Comparison of ENCODE assay signal across 9 cellular contexts in genomic region chr3:183555541-183556081, GRCh38. TPM values are rescaled to one million over a fixed set of nuclear protein-coding genes. Genes with fewer than 3 reads are reported as not detected.
DNase-seq lines count a peak whose midpoint lies in the region; ATAC-seq and TF ChIP-seq lines count a peak whose summit lies in the region.
"Had no signal": no experiment of that assay in that cellular context is flagged by ENCODE, and none has a peak within 500 bp of the region (broad histone marks: within the 10 kb centered on the region; RNA-seq: fewer than 3 reads in every experiment).

KLHL6 (minus strand) TSS chr3:183555706; CDS start chr3:183555653, 53 bp downstream.

- no peaks in the 10 kb centered on the region for H3K9me2 ChIP-seq in neural cell (ENCODE audit: insufficient read depth, low read length)

- TF ChIP-seq RAD21 in neural cell (conservative IDR thresholded peaks at IDR 0.05) = no peak

- no peaks in the 10 kb centered on the region for H3K36me3 ChIP-seq in neural cell (ENCODE audit: insufficient read depth, low read length)
- H3K36me3 ChIP-seq in tibial nerve = no peaks in the 10 kb centered on the region

- ATAC-seq in GM18861 (IDR thresholded peaks at IDR 0.05; ENCODE audit: unreplicated experiment) = peak; percentile 83
- ATAC-seq in HG03045 (IDR thresholded peaks at IDR 0.05; ENCODE audit: unreplicated experiment) = peak; percentile 82
- ATAC-seq in T-helper 17 cell = peak; percentile 92

- H3K9me3 ChIP-seq in T-helper 17 cell (ENCODE audit: control insufficient read depth, low read length, poor library complexity, severe bottlenecking) (no peaks in the 10 kb centered on the region), neural cell (ENCODE audit: low read length) (no peaks in the 10 kb centered on the region), tibial nerve (no peaks in the 10 kb centered on the region)

- no peak within 1 kb of the TSS for H3K4me2 ChIP-seq in neural cell (ENCODE audit: low read length)

- H3F3A ChIP-seq in neural cell (ENCODE audit: insufficient read depth, low read length, poor library complexity, severe bottlenecking) = no peaks in the 10 kb centered on the region

- H3K79me2 ChIP-seq in neural cell (replicated peaks; ENCODE audit: insufficient read depth, low read length) = no peaks in the 10 kb centered on the region

- peak in 1 of 2 donors; percentile 37 for TF ChIP-seq POLR2A in tibial nerve (IDR thresholded peaks at IDR 0.05)

- H3K4me3 ChIP-seq in neural cell (ENCODE audit: low read length) (peak within 1 kb of the TSS; percentile 17), tibial nerve (peak within 1 kb of the TSS in 2 of 4 donors; percentile 25 to 39)

- H3K27me3 ChIP-seq in neural cell (ENCODE audit: insufficient read depth, low read depth, low read length) (no peaks in the 10 kb centered on the region), tibial nerve (no peaks in the 10 kb centered on the region)

- DNase-seq in T-helper 17 cell (peak; percentile 35 to 53 (median 49)), tibial nerve (ENCODE audit: low spot score in 2 of 2) (peak in 1 of 2 donors; percentile 42), NCI-H146 (lab: John Stamatoyannopoulos, UW) (no peak), NCI-H748 (lab: John Stamatoyannopoulos, UW; ENCODE audit: unreplicated experiment) (no peak)
- peak; percentile 41 for DNase-seq in activated naive CD8-positive, alpha-beta T cell treated with anti-CD3 and anti-CD28 coated beads, Interleukin-2, amount 50 U/mL, for 16 hours (ENCODE audit: low read depth, low spot score)

- TF ChIP-seq CTCF in neural cell (IDR thresholded peaks at IDR 0.05; ENCODE audit: poor library complexity, severe bottlenecking) (no peak), tibial nerve (IDR thresholded peaks at IDR 0.05) (no peak)

- no peak for TF ChIP-seq EP300 in neural cell (conservative IDR thresholded peaks at IDR 0.05; ENCODE audit: poor library complexity, severe bottlenecking)
- peak in 1 of 2 donors; percentile 60 for TF ChIP-seq EP300 in tibial nerve (IDR thresholded peaks at IDR 0.05)

- H3K27ac Mint-ChIP-seq in T-helper 17 cell = peak within 1 kb of the TSS; percentile 100

- peaks cover 0 to 10% (median 4%) of the 10 kb centered on the region in 4 donors for H3K4me1 ChIP-seq in tibial nerve

- H3K4me3 Mint-ChIP-seq in T-helper 17 cell = peak within 1 kb of the TSS; percentile 100

- H3K27me3 Mint-ChIP-seq in T-helper 17 cell = no peaks in the 10 kb centered on the region

- no peaks in the 10 kb centered on the region for H4K20me1 ChIP-seq in neural cell (ENCODE audit: insufficient read depth)

- WGBS in tibial nerve, 2 donors = 58 to 73% methylated on average over 9 of the region's 9 CpGs

- H3K36me3 Mint-ChIP-seq in T-helper 17 cell (ENCODE audit: low read depth) = peaks cover 12% of the 10 kb centered on the region

- no peak within 1 kb of the TSS for H2AFZ ChIP-seq in neural cell (ENCODE audit: low read depth, low read length)

- H3K9ac ChIP-seq in neural cell (ENCODE audit: low read length) = no peak within 1 kb of the TSS

- peaks cover 43% of the 10 kb centered on the region for H3K4me1 Mint-ChIP-seq in T-helper 17 cell

- H3K27ac ChIP-seq in neural cell (ENCODE audit: low read length) (peak within 1 kb of the TSS; percentile 33), tibial nerve (peak within 1 kb of the TSS in 3 of 4 donors; percentile 67 to 70 (median 70))

TF ChIP-seq in neural cell, 6 proteins besides CTCF, POLR2A, EP300 and RAD21:
- no peak for TF ChIP-seq POLR2AphosphoS5 (IDR thresholded peaks at IDR 0.05)
- no peak for TF ChIP-seq EZH2 (IDR thresholded peaks at IDR 0.05; ENCODE audit: borderline replicate concordance, insufficient read depth, low read length, poor library complexity, severe bottlenecking)
- TF ChIP-seq REST (IDR thresholded peaks at IDR 0.05; ENCODE audit: borderline replicate concordance) = no peak
- TF ChIP-seq TAF1 (IDR thresholded peaks at IDR 0.05; ENCODE audit: low read depth) = no peak
- no peak for TF ChIP-seq SMC3 (conservative IDR thresholded peaks at IDR 0.05; ENCODE audit: poor library complexity)
- TF ChIP-seq MXI1 (conservative IDR thresholded peaks at IDR 0.05; ENCODE audit: poor library complexity, severe bottlenecking) = no peak

RNA-seq across cellular contexts. Expression of gene KLHL6, which starts in this region (rescaled TPM):
- total RNA-seq in T-helper 17 cell = 10 to 100 TPM; 29.3 to 35.7 TPM
- polyA plus RNA-seq in neural cell = not detected in 2 replicates
- not detected in 2 replicates for polyA minus RNA-seq in neural cell
- total RNA-seq in tibial nerve = 1 to 10 TPM; 2.1 to 4.5 (median 3.0) TPM
- total RNA-seq: M059J had no signal

Comparison
In these comparisons a context has a peak if more than half of its experiments do, and no peak if none do; other contexts are left out.
1. RNA of gene KLHL6 (total RNA-seq): 29.3 to 35.7 TPM in T-helper 17 cell; 2.1 to 4.5 TPM in tibial nerve; every median in the first group is over 4 times any median in the second.
2. DNase-seq: peak in T-helper 17 cell (3 of 3) and activated naive CD8-positive, alpha-beta T cell treated with anti-CD3 and anti-CD28 coated beads, Interleukin-2, amount 50 U/mL, for 16 hours (single experiment); none in NCI-H146 (single experiment) and NCI-H748 (single experiment).
3. Peak in every context shown above with its lines, with median percentiles within 50 percentile points of each other: ATAC-seq.